ENCODE assay signal across 1 cellular context in the genomic region with DNA sequence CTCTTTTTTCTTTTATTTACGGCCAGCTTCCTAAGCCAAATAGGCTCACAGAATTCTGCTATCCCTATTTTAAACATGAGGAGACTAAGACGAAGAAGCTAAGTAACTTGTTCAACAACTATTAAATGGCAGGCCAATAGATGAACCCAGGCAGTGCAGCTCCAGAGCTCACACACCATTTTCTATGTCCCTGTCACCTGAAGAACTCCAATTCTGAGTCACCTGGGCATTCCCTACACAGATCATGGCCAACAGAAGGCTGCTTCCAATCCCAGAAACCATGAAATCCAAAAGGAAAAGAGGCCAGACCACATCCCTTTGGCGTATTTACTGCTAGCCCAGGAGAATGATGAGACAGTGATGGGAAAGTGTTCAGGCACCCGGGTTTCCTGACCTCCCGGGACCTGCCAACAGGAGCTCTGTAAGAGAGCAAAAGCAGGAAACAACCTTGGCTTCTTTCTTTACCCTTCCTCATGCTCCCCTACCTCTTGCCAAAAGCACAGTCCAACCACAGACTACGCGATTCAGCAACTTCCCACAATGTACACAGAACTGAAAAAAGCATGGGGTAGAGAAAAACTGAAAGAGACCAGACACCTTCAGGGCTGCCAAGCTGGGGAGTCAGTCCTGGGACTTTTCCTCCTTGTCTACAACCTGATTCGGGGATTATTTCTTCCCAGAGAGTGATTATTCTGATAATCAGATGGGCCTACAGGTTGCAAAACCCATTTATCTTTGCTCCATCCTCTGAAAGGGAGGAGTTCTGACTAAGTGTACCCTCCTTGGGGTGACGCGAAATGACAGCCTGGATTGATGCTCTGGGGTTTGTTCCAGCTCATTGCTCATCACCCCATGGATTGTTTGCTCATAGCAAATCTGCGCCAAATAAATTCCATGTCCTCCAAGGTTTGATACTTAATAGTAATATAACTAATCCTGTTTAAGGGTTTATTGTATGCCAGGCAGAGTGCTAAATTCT.
A peak's percentile ranks its signal among the peaks of the same experiment; 100 is the strongest.
TF ChIP-seq lines count a peak whose summit lies in the region.

No MANE protein-coding gene starts in this region.

TF ChIP-seq in A549, 52 proteins besides CTCF, POLR2A, EP300 and RAD21:
- TF ChIP-seq, protein P1, sequence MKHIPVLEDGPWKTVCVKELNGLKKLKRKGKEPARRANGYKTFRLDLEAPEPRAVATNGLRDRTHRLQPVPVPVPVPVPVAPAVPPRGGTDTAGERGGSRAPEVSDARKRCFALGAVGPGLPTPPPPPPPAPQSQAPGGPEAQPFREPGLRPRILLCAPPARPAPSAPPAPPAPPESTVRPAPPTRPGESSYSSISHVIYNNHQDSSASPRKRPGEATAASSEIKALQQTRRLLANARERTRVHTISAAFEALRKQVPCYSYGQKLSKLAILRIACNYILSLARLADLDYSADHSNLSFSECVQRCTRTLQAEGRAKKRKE (CRISPR knock-in tag; IDR thresholded peaks at IDR 0.05; ENCODE audit: low read depth) = no peak; the same call in 1 of the 2 replicates
- TF ChIP-seq REST (IDR thresholded peaks at IDR 0.05) (no peak), RNF2 (IDR thresholded peaks at IDR 0.05; ENCODE audit: borderline replicate concordance, low read depth) (no peak), BCL3 (IDR thresholded peaks at IDR 0.05) (peak; percentile 85; the same call in 1 of the 3 replicates), JUN (IDR thresholded peaks at IDR 0.05) (peak; percentile 80 to 88; a peak in 4 of 5 replicates), NFE2L2 (conservative IDR thresholded peaks at IDR 0.05; ENCODE audit: low read length) (no peak), SMC3 (IDR thresholded peaks at IDR 0.05) (peak; percentile 32; the same call in 2 of the 3 replicates), CHD2 (IDR thresholded peaks at IDR 0.05; ENCODE audit: low read length, partially characterized antibody) (no peak), MAX (IDR thresholded peaks at IDR 0.05) (peak; percentile 60; the same call in 1 of the 2 replicates), KDM5A (IDR thresholded peaks at IDR 0.05) (no peak), ZNF302 (CRISPR knock-in tag; IDR thresholded peaks at IDR 0.05) (no peak), MYC (IDR thresholded peaks at IDR 0.05; ENCODE audit: borderline replicate concordance, low read length) (no peak), HOXB5 (CRISPR knock-in tag; IDR thresholded peaks at IDR 0.05) (peak; percentile 100), FOSL2 (IDR thresholded peaks at IDR 0.05) (peak; percentile 78), FOSL2 (CRISPR knock-in tag; IDR thresholded peaks at IDR 0.05) (peak; percentile 87), ESRRA (IDR thresholded peaks at IDR 0.05; ENCODE audit: borderline replicate concordance, low read length) (0 out of 2 replicates have a peak, but pooled peaks have one; percentile 0), EHF (CRISPR knock-in tag; IDR thresholded peaks at IDR 0.05) (0 out of 2 replicates have a peak, but pooled peaks have one; percentile 33), GATA3 (IDR thresholded peaks at IDR 0.05; ENCODE audit: borderline replicate concordance) (peak; percentile 96), PHF8 (IDR thresholded peaks at IDR 0.05; ENCODE audit: borderline replicate concordance, low read depth) (no peak), JUNB (IDR thresholded peaks at IDR 0.05) (peak; percentile 93), ZFP36 (IDR thresholded peaks at IDR 0.05; ENCODE audit: borderline replicate concordance, partially characterized antibody) (no peak), HEYL (CRISPR knock-in tag; IDR thresholded peaks at IDR 0.05) (no peak), MAZ (IDR thresholded peaks at IDR 0.05; ENCODE audit: borderline replicate concordance, low read depth, low read length) (no peak), SREBF2 (IDR thresholded peaks at IDR 0.05) (no peak), FOSB (CRISPR knock-in tag; IDR thresholded peaks at IDR 0.05) (no peak), MAFK (IDR thresholded peaks at IDR 0.05; ENCODE audit: partially characterized antibody) (peak; percentile 11), CEBPB (IDR thresholded peaks at IDR 0.05) (peak; percentile 84 to 89)
- TF ChIP-seq, protein P2, sequence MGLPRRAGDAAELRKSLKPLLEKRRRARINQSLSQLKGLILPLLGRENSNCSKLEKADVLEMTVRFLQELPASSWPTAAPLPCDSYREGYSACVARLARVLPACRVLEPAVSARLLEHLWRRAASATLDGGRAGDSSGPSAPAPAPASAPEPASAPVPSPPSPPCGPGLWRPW (IDR thresholded peaks at IDR 0.05) = 0 out of 2 replicates have a peak, but pooled peaks have one; percentile 10
- TF ChIP-seq, protein P3, sequence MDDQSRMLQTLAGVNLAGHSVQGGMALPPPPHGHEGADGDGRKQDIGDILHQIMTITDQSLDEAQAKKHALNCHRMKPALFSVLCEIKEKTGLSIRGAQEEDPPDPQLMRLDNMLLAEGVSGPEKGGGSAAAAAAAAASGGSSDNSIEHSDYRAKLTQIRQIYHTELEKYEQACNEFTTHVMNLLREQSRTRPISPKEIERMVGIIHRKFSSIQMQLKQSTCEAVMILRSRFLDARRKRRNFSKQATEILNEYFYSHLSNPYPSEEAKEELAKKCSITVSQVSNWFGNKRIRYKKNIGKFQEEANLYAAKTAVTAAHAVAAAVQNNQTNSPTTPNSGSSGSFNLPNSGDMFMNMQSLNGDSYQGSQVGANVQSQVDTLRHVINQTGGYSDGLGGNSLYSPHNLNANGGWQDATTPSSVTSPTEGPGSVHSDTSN (IDR thresholded peaks at IDR 0.05) = peak; percentile 90
TF ChIP-seq in A549: peak in this region for 14.
